In the genomic region with DNA sequence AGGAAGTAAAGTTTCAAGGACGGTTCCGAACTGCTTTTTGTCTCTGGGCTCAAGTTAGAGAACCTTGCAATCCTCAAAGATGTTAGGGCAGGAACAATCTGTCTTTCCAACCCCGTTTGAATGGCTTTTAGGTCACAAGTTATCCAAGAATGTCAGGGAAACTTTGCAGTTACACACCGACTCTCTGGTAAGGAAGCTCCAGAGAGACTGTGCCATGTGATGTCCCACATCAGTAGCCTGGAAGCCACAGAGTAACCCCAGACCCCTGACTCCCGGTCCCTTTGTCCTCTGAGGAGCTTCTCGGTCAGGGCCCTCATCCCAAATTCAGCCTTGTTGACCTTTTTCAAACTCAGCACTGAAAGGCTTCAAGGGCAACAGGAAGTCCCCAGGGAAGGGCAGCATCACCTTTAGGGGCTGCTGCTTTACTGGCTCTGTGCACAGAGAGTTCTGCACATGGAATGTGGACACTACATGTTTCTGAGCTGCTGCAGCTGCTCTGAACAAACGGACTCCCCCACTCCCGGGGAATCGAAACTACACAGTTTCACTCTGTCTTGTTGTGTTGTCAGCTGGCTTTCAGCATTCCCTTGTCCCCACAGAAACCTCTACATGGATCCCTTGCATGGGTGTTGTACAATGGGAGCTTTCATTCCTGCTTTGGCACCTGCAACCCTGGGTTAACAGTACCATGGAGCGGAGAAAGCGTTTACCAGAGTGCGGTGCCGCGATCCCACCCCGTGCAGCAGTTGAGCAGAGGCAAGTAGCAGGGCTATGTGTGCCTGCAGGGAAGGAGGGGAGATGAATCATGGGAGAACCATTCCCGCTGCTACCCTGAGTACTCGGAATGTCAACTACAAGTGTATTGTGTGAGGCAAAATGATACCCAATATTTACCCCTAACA, we compare ENCODE assay signal across 8 cellular contexts.
A peak's percentile ranks its signal among the peaks of the same experiment; 100 is the strongest.
DNase-seq lines count a peak whose midpoint lies in the region; ATAC-seq and TF ChIP-seq lines count a peak whose summit lies in the region.

No MANE protein-coding gene starts in this region.

- H3K4me1 ChIP-seq in urinary bladder (ENCODE audit: insufficient read depth), result no peaks in the 10 kb centered on the region

- H3K27ac ChIP-seq in coronary artery (peak overlapping the region in 1 of 2 donors; percentile 35), urinary bladder (ENCODE audit: low read depth) (no peak overlapping the region)

- ATAC-seq in GM21526 (IDR thresholded peaks at IDR 0.05; ENCODE audit: low FRiP score, unreplicated experiment), result no peak

- TF ChIP-seq CTCF in coronary artery (IDR thresholded peaks at IDR 0.05), result no peak

- H3K4me3 ChIP-seq in coronary artery, result peak overlapping the region; percentile 45
- peak overlapping the region; percentile 4 for H3K4me3 ChIP-seq in urinary bladder (ENCODE audit: low read depth, low read length)

- DNase-seq in NCI-H146 (lab: John Stamatoyannopoulos, UW) (peak; percentile 12), NCI-H146 treated with DMSO at 0.1 percent for 48 hours (lab: John Stamatoyannopoulos, UW; ENCODE audit: unreplicated experiment) (no peak), coronary artery (ENCODE audit: low spot score) (no peak), lung microvascular endothelial cell (ENCODE audit: low read depth in 2 of 2) (peak; percentile 66 to 68), dedifferentiated amniotic fluid mesenchymal stem cell (ENCODE audit: extremely low spot score) (no peak), epidermal melanocyte (ENCODE audit: insufficient read length, low spot score) (no peak)

- no peaks in the 10 kb centered on the region for H3K36me3 ChIP-seq in urinary bladder (ENCODE audit: insufficient read depth)

- WGBS in urinary bladder, result 52% methylated on average over 17 of the region's 17 CpGs

Comparison
In these comparisons a context has a peak if more than half of its experiments do, and no peak if none do; other contexts are left out.
1. DNase-seq: peak in NCI-H146 (single experiment) and lung microvascular endothelial cell (2 of 2); none in NCI-H146 treated with DMSO at 0.1 percent for 48 hours (single experiment), coronary artery (single experiment), dedifferentiated amniotic fluid mesenchymal stem cell (single experiment) and epidermal melanocyte (single experiment).